13 cellular contexts compared by ENCODE assay signal in the genomic region with DNA sequence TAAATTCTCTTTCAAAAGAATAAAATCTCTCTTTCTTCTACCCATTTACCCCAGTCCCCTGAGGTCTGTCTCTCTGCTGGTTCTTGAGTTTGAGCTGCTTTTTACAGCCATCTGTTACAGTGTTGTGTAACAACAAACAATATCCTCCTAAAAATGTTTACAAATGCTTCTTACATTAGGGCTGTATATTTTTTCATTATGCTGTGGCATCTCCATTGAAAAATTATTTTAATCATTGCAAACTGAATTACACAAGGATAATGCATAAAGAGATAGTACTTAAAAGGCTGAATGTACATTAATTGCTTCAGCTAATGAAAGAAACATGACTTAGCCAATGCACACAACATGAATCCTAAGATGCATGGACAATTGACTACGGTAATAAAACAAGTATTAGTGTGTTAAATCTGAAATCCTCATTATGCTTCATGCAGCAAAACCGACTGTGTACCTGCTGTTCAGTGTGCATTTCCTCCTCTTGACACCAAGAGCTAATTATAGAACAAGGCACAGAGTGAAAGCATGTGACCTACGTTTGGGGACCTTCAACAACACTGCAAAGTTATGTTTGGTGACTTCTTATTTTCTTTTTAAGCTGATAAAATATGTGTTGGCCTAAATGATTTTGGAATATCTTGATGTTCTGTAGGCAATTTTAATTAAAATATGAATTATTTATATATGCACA.
A peak's percentile ranks its signal among the peaks of the same experiment; 100 is the strongest.
DNase-seq lines count a peak whose midpoint lies in the region; ATAC-seq lines count a peak whose summit lies in the region.
"Had no signal": no experiment of that assay in that cellular context is flagged by ENCODE, and none has a peak within 500 bp of the region (broad histone marks: within the 10 kb centered on the region; RNA-seq: fewer than 3 reads in every experiment).

No MANE protein-coding gene starts in this region.

- DNase-seq in cerebellar cortex (ENCODE audit: low spot score) (peak; percentile 7), ecto neural progenitor cell (ENCODE audit: low spot score) (no peak), NOMO-1 treated with DMSO at 0.1 percent for 48 hours (lab: John Stamatoyannopoulos, UW; ENCODE audit: unreplicated experiment) (no peak), C1 segment of cervical spinal cord (lab: John Stamatoyannopoulos, UW) (no peak)
- DNase-seq: activated T-cell treated with anti-CD3 and anti-CD28 coated beads for 4 hours; body of pancreas; NK-92 treated with Interleukin-12 subunit alpha and Interleukin-12 subunit beta, amount 100 ng/mL, for 24 hours; stomach; T1000 had no signal

- ATAC-seq in GM18519 (IDR thresholded peaks at IDR 0.05; ENCODE audit: low FRiP score, unreplicated experiment) (peak; percentile 77), GM21528 (IDR thresholded peaks at IDR 0.05; ENCODE audit: low FRiP score, unreplicated experiment) (peak; percentile 86), HG03280 (IDR thresholded peaks at IDR 0.05; ENCODE audit: unreplicated experiment) (peak; percentile 57), HG02840 (IDR thresholded peaks at IDR 0.05; ENCODE audit: low FRiP score, unreplicated experiment) (no peak)
- ATAC-seq: body of pancreas had no signal
